In genomic region chr17:41322264-41322902, GRCh38 we compare ENCODE assay signal across 9 cellular contexts. TPM values are rescaled to one million over a fixed set of nuclear protein-coding genes. Genes with fewer than 3 reads are reported as not detected.
A peak's percentile ranks its signal among the peaks of the same experiment; 100 is the strongest.
DNase-seq lines count a peak whose midpoint lies in the region; ATAC-seq and TF ChIP-seq lines count a peak whose summit lies in the region.
"Had no signal": no experiment of that assay in that cellular context is flagged by ENCODE, and none has a peak within 500 bp of the region (broad histone marks: within the 10 kb centered on the region; RNA-seq: fewer than 3 reads in every experiment).

No MANE protein-coding gene starts in this region.

- intact Hi-C loops in sigmoid colon (cut with DNase I) = no loop called here

- TF ChIP-seq POLR2A in sigmoid colon (IDR thresholded peaks at IDR 0.05) = no peak

- WGBS in sigmoid colon, 2 donors = 31 to 35% methylated on average over 5 of the region's 5 CpGs

- ATAC-seq in T-helper 17 cell = peak; percentile 70
- ATAC-seq in GM18868 (IDR thresholded peaks at IDR 0.05; ENCODE audit: unreplicated experiment) = no peak

- TF ChIP-seq CTCF in LNCaP clone FGC (IDR thresholded peaks at IDR 0.05; ENCODE audit: control insufficient read depth, extremely low read depth, insufficient read depth) = peak; percentile 80
- peak; percentile 96 for TF ChIP-seq CTCF in fibroblast of villous mesenchyme (IDR thresholded peaks at IDR 0.05; ENCODE audit: insufficient read depth, low read depth, low read length)
- peak in 3 of 4 experiments; percentile 56 to 63 (median 57) for TF ChIP-seq CTCF in sigmoid colon (IDR thresholded peaks at IDR 0.05)

- DNase-seq in SIG-M5 treated with dmso at 0.1 percent for 504 hours (lab: John Stamatoyannopoulos, UW; ENCODE audit: unreplicated experiment) (peak; percentile 47), SIG-M5 (lab: John Stamatoyannopoulos, UW) (no peak), LNCaP clone FGC (ENCODE audit: low read depth) (no peak), T-helper 17 cell (no peak), fibroblast of villous mesenchyme (ENCODE audit: low read depth) (peak; percentile 71), sigmoid colon (no peak), middle frontal gyrus (ENCODE audit: extremely low spot score, low spot score) (no peak)

- H3K4me1 Mint-ChIP-seq in T-helper 17 cell = peaks cover 26% of the 10 kb centered on the region

- TF ChIP-seq EP300 in sigmoid colon (IDR thresholded peaks at IDR 0.05) = no peak

- H3K9me3 ChIP-seq in T-helper 17 cell (ENCODE audit: control insufficient read depth, low read length, poor library complexity, severe bottlenecking) (no peaks in the 10 kb centered on the region), sigmoid colon (no peaks in the 10 kb centered on the region)

- H3K27me3 ChIP-seq in sigmoid colon = no peaks in the 10 kb centered on the region

- H3K4me3 Mint-ChIP-seq in T-helper 17 cell = no peak overlapping the region

- H3K36me3 Mint-ChIP-seq in T-helper 17 cell (ENCODE audit: low read depth) = no peaks in the 10 kb centered on the region

- H3K27ac ChIP-seq in sigmoid colon = no peak overlapping the region

- H3K27me3 Mint-ChIP-seq in T-helper 17 cell = no peaks in the 10 kb centered on the region

- H3K4me3 ChIP-seq in LNCaP clone FGC (ENCODE audit: low read depth, low read length) = no peak overlapping the region
- no peak overlapping the region for H3K4me3 ChIP-seq in fibroblast of villous mesenchyme (ENCODE audit: low read depth, low read length)
- H3K4me3 ChIP-seq in sigmoid colon = no peak overlapping the region

- H3K36me3 ChIP-seq in sigmoid colon = no peaks in the 10 kb centered on the region

- peak overlapping the region; percentile 88 for H3K27ac Mint-ChIP-seq in T-helper 17 cell

- no peaks in the 10 kb centered on the region for H3K4me1 ChIP-seq in sigmoid colon

RNA-seq across cellular contexts. Expression of gene KRTAP17-1, which starts 6.9 kb away (rescaled TPM):
- not detected for total RNA-seq in T-helper 17 cell
- total RNA-seq in fibroblast of villous mesenchyme = not detected in 2 replicates
- total RNA-seq in sigmoid colon = not detected
- not detected for polyA plus RNA-seq in sigmoid colon
- total RNA-seq: subcutaneous adipose tissue had no signal

RNA-seq across cellular contexts. Expression of gene KRTAP16-1, which starts 13.3 kb away (rescaled TPM):
- total RNA-seq in T-helper 17 cell (under 1 TPM; 0.17 to 0.34 TPM), fibroblast of villous mesenchyme (not detected in 2 replicates), sigmoid colon (not detected)
- polyA plus RNA-seq in sigmoid colon = not detected
- total RNA-seq: subcutaneous adipose tissue had no signal

RNA-seq across cellular contexts. Expression of gene KRTAP29-1, which starts 19.7 kb away (rescaled TPM):
- total RNA-seq in T-helper 17 cell (not detected), fibroblast of villous mesenchyme (not detected in 2 replicates), sigmoid colon (not detected)
- polyA plus RNA-seq in sigmoid colon = not detected
- total RNA-seq: subcutaneous adipose tissue had no signal

RNA-seq across cellular contexts. Expression of gene KRT33A, which starts 28.2 kb away (rescaled TPM):
- not detected for total RNA-seq in T-helper 17 cell
- not detected in 2 replicates for total RNA-seq in fibroblast of villous mesenchyme
- not detected for total RNA-seq in sigmoid colon
- polyA plus RNA-seq in sigmoid colon = not detected
- total RNA-seq: subcutaneous adipose tissue had no signal

RNA-seq across cellular contexts. Expression of gene KRTAP9-7, which starts 46.9 kb away (rescaled TPM):
- total RNA-seq in T-helper 17 cell (not detected), fibroblast of villous mesenchyme (not detected in 2 replicates), sigmoid colon (not detected)
- polyA plus RNA-seq in sigmoid colon = not detected
- total RNA-seq: subcutaneous adipose tissue had no signal

Comparison
In these comparisons a context has a peak if more than half of its experiments do, and no peak if none do; other contexts are left out.
1. DNase-seq: peak in SIG-M5 treated with dmso at 0.1 percent for 504 hours (single experiment) and fibroblast of villous mesenchyme (single experiment); none in SIG-M5 (single experiment), LNCaP clone FGC (single experiment), T-helper 17 cell (0 of 3), sigmoid colon (single experiment) and middle frontal gyrus (single experiment).
2. Peak in every context shown above with its lines, with median percentiles within 50 percentile points of each other: CTCF ChIP-seq.